In genomic region chr1:93623875-93624274, GRCh38 we compare ENCODE assay signal across 13 cellular contexts. TPM values are rescaled to one million over a fixed set of nuclear protein-coding genes. Genes with fewer than 3 reads are reported as not detected.
A peak's percentile ranks its signal among the peaks of the same experiment; 100 is the strongest.
DNase-seq lines count a peak whose midpoint lies in the region; ATAC-seq, FAIRE-seq and TF ChIP-seq lines count a peak whose summit lies in the region.
"Had no signal": no experiment of that assay in that cellular context is flagged by ENCODE, and none has a peak within 500 bp of the region (broad histone marks: within the 10 kb centered on the region; RNA-seq: fewer than 3 reads in every experiment).

No MANE protein-coding gene starts in this region.

- no peaks in the 10 kb centered on the region for H3K9me3 ChIP-seq in IMR-90 (ENCODE audit: control insufficient read depth, insufficient read depth, low read length)
- H3K9me3 ChIP-seq in CD8-positive, alpha-beta memory T cell (ENCODE audit: low read length) = no peaks in the 10 kb centered on the region

- H3K27ac ChIP-seq in ACC112 (ENCODE audit: low read depth, low read length) = peak overlapping the region; percentile 90
- H3K27ac ChIP-seq in IMR-90 (ENCODE audit: insufficient read depth, low read length) = no peak overlapping the region
- H3K27ac ChIP-seq in CD8-positive, alpha-beta memory T cell (ENCODE audit: low read depth, low read length) = no peak overlapping the region

- dilution Hi-C loops in IMR-90 (cut with HindIII; ENCODE audit: low sequenced_read_pairs, unreplicated experiment) = no loop called here

- H4K91ac ChIP-seq in IMR-90 (ENCODE audit: insufficient read depth, low read depth, low read length) = no peak overlapping the region

- no peaks in the 10 kb centered on the region for H3K9me3 Mint-ChIP-seq in CD8-positive, alpha-beta memory T cell
- H3K9me3 Mint-ChIP-seq: activated B cell treated with CpG ODN at 0.5 μM for 24 hours, H9 had no signal

- no TSS peak for BruUV-seq in IMR-90 (replicated peaks; lab: Mats Ljungman, UMichigan)

- H4K5ac ChIP-seq in IMR-90 (ENCODE audit: low read depth, low read length) = no peak overlapping the region

- H4K20me1 ChIP-seq in IMR-90 (ENCODE audit: insufficient read depth, low read length) = peaks cover 81% of the 10 kb centered on the region

- TF ChIP-seq POLR2A in IMR-90 (IDR thresholded peaks at IDR 0.05; ENCODE audit: low read depth, low read length) = no peak

- DNase-seq in IMR-90 = peak; percentile 77
- peak; percentile 75 for DNase-seq in bronchial epithelial cell (ENCODE audit: low read depth)
- DNase-seq in kidney tubule cell (ENCODE audit: low spot score) = peak; percentile 71
- DNase-seq in GF-D8 (lab: John Stamatoyannopoulos, UW) = no peak
- DNase-seq in CD8-positive, alpha-beta memory T cell = no peak
- DNase-seq in NCI-H2029 (lab: John Stamatoyannopoulos, UW) = no peak
- DNase-seq: activated B cell treated with CpG ODN at 0.5 μM for 24 hours, H9, NCI-H146 had no signal

- H2BK20ac ChIP-seq in IMR-90 (ENCODE audit: low read depth, low read length) = 0 out of 2 replicates have a peak overlapping the region, but pooled peaks have one; percentile 37

- H3K56ac ChIP-seq in IMR-90 (ENCODE audit: extremely low read depth, insufficient read depth, low read length) = no peak overlapping the region

- H3K27me3 ChIP-seq in ACC112 (ENCODE audit: insufficient read depth, low read length) (no peaks in the 10 kb centered on the region), IMR-90 (ENCODE audit: control insufficient read depth, insufficient read depth, low read length) (no peaks in the 10 kb centered on the region), bronchial epithelial cell (ENCODE audit: control insufficient read depth, insufficient read depth, low read length) (no peaks in the 10 kb centered on the region)
- no peaks in the 10 kb centered on the region for H3K27me3 ChIP-seq in CD8-positive, alpha-beta memory T cell (ENCODE audit: insufficient read depth, low read length, poor library complexity, severe bottlenecking)

- H3K4ac ChIP-seq in IMR-90 (ENCODE audit: low read depth, low read length) = peak overlapping the region; percentile 19

- H3K9ac ChIP-seq in IMR-90 (ENCODE audit: low read depth, low read length) = no peak overlapping the region

- peak overlapping the region; percentile 5; the same call in 1 of the 3 replicates for H2BK15ac ChIP-seq in IMR-90 (ENCODE audit: low read depth, low read length)

- no peak overlapping the region for H3K27ac Mint-ChIP-seq in CD8-positive, alpha-beta memory T cell
- H3K27ac Mint-ChIP-seq: activated B cell treated with CpG ODN at 0.5 μM for 24 hours, H9, type B pancreatic cell had no signal

- H3K36me3 ChIP-seq in ACC112 (ENCODE audit: insufficient read depth, low read length) (peaks cover 9% of the 10 kb centered on the region; the same call in 1 of the 2 replicates), IMR-90 (ENCODE audit: control insufficient read depth, insufficient read depth, low read length) (peaks cover 2% of the 10 kb centered on the region; the same call in 1 of the 2 replicates), bronchial epithelial cell (ENCODE audit: control insufficient read depth, insufficient read depth, low read length) (peaks cover 4% of the 10 kb centered on the region)
- H3K36me3 ChIP-seq in CD8-positive, alpha-beta memory T cell (ENCODE audit: insufficient read depth, low read length) = no peaks in the 10 kb centered on the region

- no peak overlapping the region for H2AFZ ChIP-seq in ACC112 (ENCODE audit: low read length, unreplicated experiment)
- H2AFZ ChIP-seq in IMR-90 (replicated peaks; ENCODE audit: low read length, poor library complexity) = no peak overlapping the region

- intact Hi-C loops in IMR-90 (cut with micrococcal nuclease) = loop anchor here (1.0 kb wide), 1 partner anchor 319 kb away; no protein-coding TSS in a partner anchor

- in situ Hi-C loops in IMR-90 (cut with MboI; ENCODE audit: low sequenced_read_pairs) = loop anchor here (10.0 kb wide), 1 partner anchor 179 kb away; the partner anchor contains the start of gene FNBP1L

- peak overlapping the region; percentile 27; the same call in 1 of the 2 replicates for H3K14ac ChIP-seq in IMR-90 (replicated peaks; ENCODE audit: low read depth, low read length)

- H3K9me1 ChIP-seq in IMR-90 (ENCODE audit: insufficient read depth, low read length) = peaks cover 53% of the 10 kb centered on the region

- TF ChIP-seq CTCF in IMR-90 (conservative IDR thresholded peaks at IDR 0.05; ENCODE audit: low read depth, low read length) (no peak), bronchial epithelial cell (IDR thresholded peaks at IDR 0.05; ENCODE audit: insufficient read depth, low read length, severe bottlenecking) (no peak)

- POLR2A ChIA-PET in IMR-90 (lab: Charles Lee; ENCODE audit: unreplicated experiment) = no interaction called here
- POLR2A ChIA-PET in CD8-positive, alpha-beta memory T cell (lab: Charles Lee) = no interaction called here

- no peak for FAIRE-seq in bronchial epithelial cell (lab: Jason Lieb, UNC)
- FAIRE-seq: HepG2 had no signal

- H3K4me1 ChIP-seq in ACC112 (ENCODE audit: control insufficient read depth, insufficient read depth, low read length, unreplicated experiment) (peaks cover 92% of the 10 kb centered on the region), IMR-90 (ENCODE audit: control insufficient read depth, insufficient read depth, low read length) (peaks cover 31% of the 10 kb centered on the region)
- H3K4me1 ChIP-seq in CD8-positive, alpha-beta memory T cell (ENCODE audit: insufficient read depth, low read length) = no peaks in the 10 kb centered on the region

- no peak overlapping the region for H3K4me2 ChIP-seq in IMR-90 (ENCODE audit: low read depth, low read length)

- 0 out of 2 replicates have a peak overlapping the region, but pooled peaks have one; percentile 5 for H2BK120ac ChIP-seq in IMR-90 (ENCODE audit: low read depth, low read length)

- peak overlapping the region; percentile 81 for H2AK5ac ChIP-seq in IMR-90 (ENCODE audit: low read depth, low read length)

- H3K4me3 Mint-ChIP-seq in CD8-positive, alpha-beta memory T cell = no peak overlapping the region
- H3K4me3 Mint-ChIP-seq: activated B cell treated with CpG ODN at 0.5 μM for 24 hours, H9, type B pancreatic cell had no signal

- ATAC-seq in IMR-90 (ENCODE audit: low read depth) = peak; percentile 60
- ATAC-seq in HG03045 (IDR thresholded peaks at IDR 0.05; ENCODE audit: unreplicated experiment) = no peak
- ATAC-seq: HepG2 had no signal

- CTCF ChIA-PET in IMR-90 (lab: Yijun Ruan, JAX) = no interaction called here
- CTCF ChIA-PET in CD8-positive, alpha-beta memory T cell (lab: Charles Lee) = interaction anchor here (0.9 kb wide), 1 partner anchor 221 kb away, joined by 3 read pairs; no protein-coding TSS in a partner anchor

- no CpG with 5 or more reads among the region's 1 CpG for WGBS in IMR-90 (ENCODE audit: extremely low coverage in 2 of 2, insufficient read length in 1 of 2), 2 experiments

- H3K4me3 ChIP-seq in ACC112 (ENCODE audit: low read depth, low read length) (peak overlapping the region; percentile 15; the same call in 1 of the 2 replicates), IMR-90 (ENCODE audit: insufficient read depth, low read depth, low read length) (no peak overlapping the region), bronchial epithelial cell (ENCODE audit: low read depth, low read length) (no peak overlapping the region)
- no peak overlapping the region for H3K4me3 ChIP-seq in CD8-positive, alpha-beta memory T cell (ENCODE audit: low read length)

- peaks cover 4 to 5% of the 10 kb centered on the region in 2 donors for H3K27me3 Mint-ChIP-seq in CD8-positive, alpha-beta memory T cell
- H3K27me3 Mint-ChIP-seq: activated B cell treated with CpG ODN at 0.5 μM for 24 hours, type B pancreatic cell had no signal

- no peaks in the 10 kb centered on the region for H3K36me3 Mint-ChIP-seq in CD8-positive, alpha-beta memory T cell

- no peak for TF ChIP-seq RAD21 in IMR-90 (IDR thresholded peaks at IDR 0.05; ENCODE audit: low read length)

- H3K79me2 ChIP-seq in ACC112 (ENCODE audit: control insufficient read depth, insufficient read depth, low read length, unreplicated experiment) = peaks cover 90% of the 10 kb centered on the region

- H3K23ac ChIP-seq in IMR-90 (ENCODE audit: low read depth, low read length) = no peak overlapping the region

- peak overlapping the region; percentile 15 for H2BK5ac ChIP-seq in IMR-90 (ENCODE audit: low read depth, low read length, poor library complexity, severe bottlenecking)

- no peak overlapping the region for H3K18ac ChIP-seq in IMR-90 (ENCODE audit: low read depth, low read length)

- peaks cover 27 to 86% of the 10 kb centered on the region in 2 experiments for H3K79me1 ChIP-seq in IMR-90 (ENCODE audit: low read depth in 1 of 2, low read length in 2 of 2)

- H3K4me1 Mint-ChIP-seq in CD8-positive, alpha-beta memory T cell = no peaks in the 10 kb centered on the region

- 0 out of 4 replicates have a peak overlapping the region, but pooled peaks of 1 of the 2 experiments have one; percentile 3 for H4K8ac ChIP-seq in IMR-90 (ENCODE audit: low read depth in 2 of 2, low read length in 2 of 2)

- no peak overlapping the region for H2AK9ac ChIP-seq in IMR-90 (replicated peaks; ENCODE audit: low read depth, low read length, poor library complexity)

TF ChIP-seq in IMR-90, 13 proteins besides CTCF, POLR2A, EP300 and RAD21 (continues in another document):
- TF ChIP-seq MAZ (IDR thresholded peaks at IDR 0.05; ENCODE audit: borderline replicate concordance, low read depth, low read length) (no peak), NFE2L2 (IDR thresholded peaks at IDR 0.05; ENCODE audit: low read depth, low read length) (no peak), SMC3 (IDR thresholded peaks at IDR 0.05; ENCODE audit: low read depth, low read length) (no peak), CHD1 (IDR thresholded peaks at IDR 0.05; ENCODE audit: low read depth, low read length) (no peak), ELK1 (IDR thresholded peaks at IDR 0.05; ENCODE audit: borderline replicate concordance, low read depth, low read length) (no peak), BHLHE40 (IDR thresholded peaks at IDR 0.05; ENCODE audit: low read depth, low read length) (no peak), MAFK (IDR thresholded peaks at IDR 0.05; ENCODE audit: low read depth, low read length) (no peak)

RNA-seq across cellular contexts. Expression of gene BCAR3, which starts 57.8 kb away (rescaled TPM):
- total RNA-seq in IMR-90 (2012; rRNA removed) = 46.4 TPM in 2 replicates
- 41.4 and 47.9 TPM in 2 replicates for polyA plus RNA-seq in IMR-90 (2012; rRNA removed)
- 28.9 and 33.4 TPM in 2 replicates for polyA plus RNA-seq in IMR-90 (2012; cell fraction: cytosol; rRNA removed)
- polyA plus RNA-seq in IMR-90 (2012; cell fraction: nucleus; rRNA removed; ENCODE audit: low replicate concordance) = 41.5 and 54.4 TPM in 2 replicates
- total RNA-seq in bronchial epithelial cell = 26.2 and 69.5 TPM in 2 replicates
- under 1 TPM; 0.62 to 0.77 TPM for total RNA-seq in CD8-positive, alpha-beta memory T cell
- 0.32 TPM for polyA plus RNA-seq in CD8-positive, alpha-beta memory T cell

Comparison
In these comparisons a context has a peak if more than half of its experiments do, and no peak if none do; other contexts are left out.
1. DNase-seq: peak in IMR-90 (single experiment), bronchial epithelial cell (single experiment) and kidney tubule cell (single experiment); none in GF-D8 (single experiment), CD8-positive, alpha-beta memory T cell (0 of 5) and NCI-H2029 (single experiment).
2. RNA of gene BCAR3, which starts 57.8 kb away (total RNA-seq): 26.2 to 69.5 TPM in bronchial epithelial cell and 46.4 TPM in IMR-90; 0.62 to 0.77 TPM in CD8-positive, alpha-beta memory T cell; every median in the first group is over 10 times any median in the second.